ENCODE assay signal across 8 cellular contexts in genomic region chr9:16705121-16705604, GRCh38.
A peak's percentile ranks its signal among the peaks of the same experiment; 100 is the strongest.
DNase-seq lines count a peak whose midpoint lies in the region; ATAC-seq, FAIRE-seq and TF ChIP-seq lines count a peak whose summit lies in the region.

No MANE protein-coding gene starts in this region.

- DNase-seq in AG04449 (ENCODE audit: low read depth, low spot score) (peak; percentile 91), NCI-H226 (peak; percentile 88), endothelial cell of umbilical vein (ENCODE audit: low read depth, low spot score) (peak; percentile 99), mesenteric fat pad (ENCODE audit: low spot score) (peak; percentile 92), NCI-H1694 (lab: John Stamatoyannopoulos, UW) (no peak), cortex of kidney (lab: John Stamatoyannopoulos, UW) (no peak)

- H3K9me3 ChIP-seq in endothelial cell of umbilical vein (replicated peaks; ENCODE audit: control insufficient read depth, insufficient read depth, low read length), result no peaks in the 10 kb centered on the region

- H3K4me3 ChIP-seq in AG04449 (ENCODE audit: low read depth, low read length), result peak overlapping the region; percentile 34
- H3K4me3 ChIP-seq in endothelial cell of umbilical vein (replicated peaks in 1 of 3; ENCODE audit: insufficient read depth in 1 of 3, low read depth in 1 of 3, low read length in 3 of 3), result peak overlapping the region in 2 of 3 experiments; percentile 57 to 97

- TF ChIP-seq CTCF in AG04449 (IDR thresholded peaks at IDR 0.05; ENCODE audit: insufficient read depth, low read length, missing control alignments) (no peak), endothelial cell of umbilical vein (IDR thresholded peaks at IDR 0.05; ENCODE audit: extremely low read depth in 1 of 2, insufficient read depth in 1 of 2, low read depth in 1 of 2, low read length in 2 of 2) (no peak)

- POLR2A ChIA-PET in AG04449 (lab: Yijun Ruan, JAX) (interaction anchor here (0.7 to 1.7 kb wide), 10 partner anchors 10 to 492 kb away, joined by 3 to 10 read pairs (median 4); no protein-coding TSS in a partner anchor), endothelial cell of umbilical vein (lab: Charles Lee) (interaction anchor here (0.7 to 1.7 kb wide), 5 partner anchors 15 to 161 kb away, joined by 3 to 14 read pairs (median 3); no protein-coding TSS in a partner anchor)

- H3K9ac ChIP-seq in endothelial cell of umbilical vein (replicated peaks; ENCODE audit: extremely low read depth, insufficient read depth, low read length), result peak overlapping the region; percentile 98

- H4K20me1 ChIP-seq in endothelial cell of umbilical vein (replicated peaks; ENCODE audit: control insufficient read depth, extremely low read depth, insufficient read depth, low read length), result no peaks in the 10 kb centered on the region

- peaks cover 40% of the 10 kb centered on the region for H3K79me2 ChIP-seq in endothelial cell of umbilical vein (ENCODE audit: control insufficient read depth, insufficient read depth, low read length)

- ATAC-seq in GM19023 (IDR thresholded peaks at IDR 0.05; ENCODE audit: unreplicated experiment) (no peak), HG02610 (IDR thresholded peaks at IDR 0.05; ENCODE audit: unreplicated experiment) (no peak)

- CTCF ChIA-PET in AG04449 (lab: Yijun Ruan, JAX), result interaction anchor here (0.8 to 1.2 kb wide), 2 partner anchors 21 to 122 kb away, joined by 3 read pairs; no protein-coding TSS in a partner anchor
- CTCF ChIA-PET in endothelial cell of umbilical vein (lab: Charles Lee), result interaction anchor here (0.6 to 3.3 kb wide), 9 partner anchors 12 to 438 kb away, joined by 3 to 19 read pairs (median 5); no protein-coding TSS in a partner anchor

- H3K27ac ChIP-seq in endothelial cell of umbilical vein (ENCODE audit: insufficient read depth, low read depth, low read length), result peak overlapping the region; percentile 99

- no peaks in the 10 kb centered on the region for H3K9me1 ChIP-seq in endothelial cell of umbilical vein (replicated peaks; ENCODE audit: control insufficient read depth, extremely low read depth, insufficient read depth, low read length)

- no TSS peak for BruUV-seq in endothelial cell of umbilical vein (replicated peaks; lab: Mats Ljungman, UMichigan)

- FAIRE-seq in endothelial cell of umbilical vein (lab: Jason Lieb, UNC), result peak; percentile 93

- no peak overlapping the region for H2AFZ ChIP-seq in endothelial cell of umbilical vein (ENCODE audit: low read depth, low read length)

- peak; percentile 44 for TF ChIP-seq POLR2A in endothelial cell of umbilical vein (IDR thresholded peaks at IDR 0.05; ENCODE audit: low read depth, low read length)

- H3K36me3 ChIP-seq in endothelial cell of umbilical vein (ENCODE audit: control insufficient read depth in 2 of 2, extremely low read depth in 1 of 2, insufficient read depth in 2 of 2, low read length in 2 of 2), result no peaks in the 10 kb centered on the region

- intact Hi-C loops in endothelial cell of umbilical vein (cut with micrococcal nuclease), result loop anchor here (1.0 to 5.0 kb wide), 9 partner anchors 15 to 513 kb away; no protein-coding TSS in a partner anchor

- peak overlapping the region; percentile 99 for H3K4me2 ChIP-seq in endothelial cell of umbilical vein (ENCODE audit: insufficient read depth, low read length)

- dilution Hi-C loops in endothelial cell of umbilical vein (cut with MboI; ENCODE audit: extremely low pct_ligation_motif_present, low sequenced_read_pairs), result no loop called here

- H3K4me1 ChIP-seq in endothelial cell of umbilical vein (ENCODE audit: control insufficient read depth, extremely low read depth, insufficient read depth, low read length), result peaks cover 51% of the 10 kb centered on the region

- H3K27me3 ChIP-seq in endothelial cell of umbilical vein (ENCODE audit: control insufficient read depth in 2 of 2, insufficient read depth in 2 of 2, low read length in 2 of 2), result no peaks in the 10 kb centered on the region

TF ChIP-seq in endothelial cell of umbilical vein, 7 proteins besides CTCF, POLR2A, EP300 and RAD21:
- TF ChIP-seq MYC (IDR thresholded peaks at IDR 0.05; ENCODE audit: low read depth, low read length), result peak; percentile 43
- TF ChIP-seq JUN (IDR thresholded peaks at IDR 0.05; ENCODE audit: borderline replicate concordance, insufficient read depth, insufficient read length, low read depth), result peak; percentile 88
- no peak for TF ChIP-seq EZH2 (IDR thresholded peaks at IDR 0.05; ENCODE audit: borderline replicate concordance, low read depth, low read length, severe bottlenecking)
- TF ChIP-seq FOS (IDR thresholded peaks at IDR 0.05; ENCODE audit: borderline replicate concordance, insufficient read depth, low read length), result peak; percentile 76
- TF ChIP-seq MAX (IDR thresholded peaks at IDR 0.05; ENCODE audit: insufficient read depth, insufficient read length), result no peak
- peak; percentile 88 for TF ChIP-seq POLR2AphosphoS5 (IDR thresholded peaks at IDR 0.05; ENCODE audit: insufficient read depth, low read depth, low read length)
- peak; percentile 58 for TF ChIP-seq GATA2 (IDR thresholded peaks at IDR 0.05; ENCODE audit: insufficient read depth, insufficient read length, low read depth, low read length)
TF ChIP-seq in endothelial cell of umbilical vein: peak in this region for 5.

Comparison
In these comparisons a context has a peak if more than half of its experiments do, and no peak if none do; other contexts are left out.
1. DNase-seq: peak in AG04449 (single experiment), NCI-H226 (single experiment), endothelial cell of umbilical vein (single experiment) and mesenteric fat pad (single experiment); none in NCI-H1694 (single experiment) and cortex of kidney (single experiment).